33 cellular contexts compared by ENCODE assay signal in the genomic region with DNA sequence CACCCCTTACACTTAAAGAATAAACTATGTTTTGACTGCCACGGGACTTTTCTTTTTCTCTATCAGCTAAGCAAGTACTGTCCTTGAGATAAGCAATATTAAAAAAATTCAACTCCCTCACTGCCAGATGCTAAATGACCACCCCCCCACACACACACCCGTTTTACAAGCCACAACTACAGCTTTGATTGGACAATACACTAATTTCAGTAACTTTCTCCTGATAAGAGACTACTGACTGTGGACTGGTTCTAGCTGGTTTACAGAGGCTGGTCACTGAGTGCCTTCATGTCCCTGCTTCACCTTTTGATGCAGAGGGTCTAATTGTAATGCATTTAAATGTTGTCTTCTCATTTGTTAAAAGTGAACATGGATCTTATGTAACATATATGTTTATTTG.
"Had no signal": no experiment of that assay in that cellular context is flagged by ENCODE, and none has a peak within 500 bp of the region (broad histone marks: within the 10 kb centered on the region; RNA-seq: fewer than 3 reads in every experiment).

No MANE protein-coding gene starts in this region.

- H3K4me3 ChIP-seq: adrenal gland, cardiac muscle cell, PC-9 had no signal

- H3K36me3 ChIP-seq: adrenal gland, cardiac muscle cell had no signal

- H3K9me3 Mint-ChIP-seq: activated naive CD4-positive, alpha-beta T cell treated with anti-CD3 and anti-CD28 coated beads for 36 hours; activated T-cell treated with anti-CD3 and anti-CD28 coated beads, Interleukin-2, amount 50 U/mL, for 4 hours; activated T-helper 1 cell treated with anti-CD3 and anti-CD28 coated beads, Interleukin-12 subunit alpha, Interleukin-12 subunit beta, Interleukin-2, Interleukin-4 antibody, amounts not matched to agents 30 ng/mL and 10 ng/mL and 1 ng/mL, durations not matched to agents 14 hours and 24 hours and 36 hours; central memory CD8-positive, alpha-beta T cell; T-helper 1 cell treated with Interleukin-12 subunit alpha and Interleukin-12 subunit beta and Interleukin-4 antibody, amounts not matched to agents 30 μg/mL and 1 μg/mL, for 36 hours; T-helper 2 cell treated with Interferon-gamma antibody and Interleukin-4, amounts not matched to agents 5 μg/mL and 100 μg/mL, for 36 hours had no signal

- ATAC-seq: activated CD4-positive, alpha-beta T cell treated with anti-CD3 and anti-CD28 coated beads for 36 hours; activated CD4-positive, CD25-positive, alpha-beta regulatory T cell treated with anti-CD3 and anti-CD28 coated beads, Interleukin-2, amount 50 U/mL, for 24 hours; activated naive CD4-positive, alpha-beta T cell treated with anti-CD3 and anti-CD28 coated beads, Interleukin-2, amount 50 U/mL, for 72 hours; activated T-cell treated with anti-CD3 and anti-CD28 coated beads, Interleukin-2, amount 50 U/mL, for 4 hours; Right ventricle myocardium inferior; WTC11 had no signal

- H3K9me2 ChIP-seq: SK-N-SH had no signal

- H3K4me3 Mint-ChIP-seq: activated CD4-positive, alpha-beta T cell treated with anti-CD3 and anti-CD28 coated beads for 36 hours; activated CD4-positive, alpha-beta T cell treated with anti-CD3 and anti-CD28 coated beads, Interleukin-2, amount 10 ng/mL, durations not matched to agents 7 days and 5 days; activated naive CD4-positive, alpha-beta T cell treated with anti-CD3 and anti-CD28 coated beads for 36 hours; activated T-cell treated with anti-CD3 and anti-CD28 coated beads, Interleukin-2, amount 50 U/mL, for 4 hours; activated T-helper 1 cell treated with anti-CD3 and anti-CD28 coated beads, Interleukin-12 subunit alpha, Interleukin-12 subunit beta, Interleukin-2, Interleukin-4 antibody, amounts not matched to agents 30 ng/mL and 10 ng/mL and 1 ng/mL, durations not matched to agents 14 hours and 24 hours and 36 hours; brain; central memory CD8-positive, alpha-beta T cell; T-helper 1 cell treated with Interleukin-12 subunit alpha and Interleukin-12 subunit beta and Interleukin-4 antibody, amounts not matched to agents 30 μg/mL and 1 μg/mL, for 36 hours; T-helper 2 cell treated with Interferon-gamma antibody and Interleukin-4, amounts not matched to agents 5 μg/mL and 100 μg/mL, for 36 hours; WTC11 had no signal

- H2AFZ ChIP-seq: PC-9 had no signal

- H3K4me1 ChIP-seq: adrenal gland had no signal

- H3K9me3 ChIP-seq: adrenal gland, SK-N-SH had no signal

- H3K27me3 Mint-ChIP-seq: activated CD4-positive, alpha-beta T cell treated with anti-CD3 and anti-CD28 coated beads for 36 hours; activated CD4-positive, alpha-beta T cell treated with anti-CD3 and anti-CD28 coated beads, Interleukin-2, amount 10 ng/mL, durations not matched to agents 7 days and 5 days; central memory CD8-positive, alpha-beta T cell had no signal

- H3K36me3 Mint-ChIP-seq: brain, WTC11 had no signal

- H3K27ac ChIP-seq: adrenal gland, cardiac muscle cell, KMS-11, PC-9, RWPE1 had no signal

- H3K4me1 Mint-ChIP-seq: brain, WTC11 had no signal

- H3K27me3 ChIP-seq: adrenal gland, cardiac muscle cell had no signal

- H3K4me2 ChIP-seq: KMS-11, PC-9, SK-N-SH had no signal

- DNase-seq: activated CD4-positive, alpha-beta T cell treated with anti-CD3 and anti-CD28 coated beads for 36 hours; activated CD4-positive, alpha-beta T cell treated with anti-CD3 and anti-CD28 coated beads, Interleukin-2, amount 10 ng/mL, durations not matched to agents 7 days and 5 days; activated CD4-positive, alpha-beta T cell treated with anti-CD3 and anti-CD28 coated beads, Interleukin-2, amount 50 U/mL, for 48 hours; activated CD8-positive, alpha-beta memory T cell treated with anti-CD3 and anti-CD28 coated beads, Interleukin-2, amount 50 U/mL, for 4 hours; activated gamma-delta T cell treated with Interleukin-2 at 50 U/mL for 16 hours; activated naive CD4-positive, alpha-beta T cell treated with anti-CD3 and anti-CD28 coated beads for 36 hours; activated T-cell treated with anti-CD3 and anti-CD28 coated beads for 4 hours; activated T-cell treated with anti-CD3 and anti-CD28 coated beads, Interleukin-2, amount 50 U/mL, for 4 hours; adrenal gland; anterior cingulate cortex; MM.1S; MV-4-11; NCI-H1092; NCI-H1436 treated with DMSO at 0.1 percent for 48 hours; NCI-H1694 treated with DMSO at 0.1 percent for 48 hours; NCI-H2029; NCI-H345; NCI-H524 treated with DMSO at 0.1 percent for 48 hours; NK-92 treated with Interleukin-12 subunit alpha and Interleukin-12 subunit beta, amount 100 ng/mL, for 24 hours; PC-9; SK-N-SH had no signal

- H3K27ac Mint-ChIP-seq: activated CD4-positive, alpha-beta T cell treated with anti-CD3 and anti-CD28 coated beads for 36 hours; activated CD4-positive, alpha-beta T cell treated with anti-CD3 and anti-CD28 coated beads, Interleukin-2, amount 10 ng/mL, durations not matched to agents 7 days and 5 days; activated naive CD4-positive, alpha-beta T cell treated with anti-CD3 and anti-CD28 coated beads for 36 hours; activated naive CD4-positive, alpha-beta T cell treated with anti-CD3 and anti-CD28 coated beads, Interleukin-2, amount 50 U/mL, for 72 hours; activated T-helper 1 cell treated with anti-CD3 and anti-CD28 coated beads, Interleukin-12 subunit alpha, Interleukin-12 subunit beta, Interleukin-2, Interleukin-4 antibody, amounts not matched to agents 30 ng/mL and 10 ng/mL and 1 ng/mL, durations not matched to agents 14 hours and 24 hours and 36 hours; brain; T-helper 1 cell treated with Interleukin-12 subunit alpha and Interleukin-12 subunit beta and Interleukin-4 antibody, amounts not matched to agents 30 μg/mL and 1 μg/mL, for 36 hours; T-helper 2 cell treated with Interferon-gamma antibody and Interleukin-4, amounts not matched to agents 5 μg/mL and 100 μg/mL, for 36 hours; WTC11 had no signal
